In the genomic region with DNA sequence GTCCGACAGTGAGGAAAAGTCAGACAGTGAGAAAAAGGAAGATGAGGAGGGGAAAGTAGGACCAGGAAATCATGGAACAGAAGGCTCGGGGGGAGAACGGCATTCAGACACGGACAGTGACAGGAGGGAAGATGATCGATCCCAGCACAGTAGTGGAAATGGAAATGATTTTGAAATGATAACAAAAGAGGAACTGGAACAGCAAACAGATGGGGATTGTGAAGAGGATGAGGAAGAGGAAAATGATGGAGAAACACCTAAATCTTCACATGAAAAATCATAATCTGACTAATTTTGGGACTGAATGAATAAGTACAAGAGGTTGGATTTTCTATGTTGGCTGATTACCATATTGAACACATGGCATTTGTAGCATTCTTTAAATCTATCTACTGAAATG, we compare ENCODE assay signal across 1 cellular context.
TF ChIP-seq lines count a peak whose summit lies in the region.

No MANE protein-coding gene starts in this region.

TF ChIP-seq in HCT116, 20 proteins besides CTCF, POLR2A, EP300 and RAD21 (continued from another document):
- no peak for TF ChIP-seq CEBPB (IDR thresholded peaks at IDR 0.05; ENCODE audit: low read depth)
- TF ChIP-seq EZH2 (IDR thresholded peaks at IDR 0.05), result no peak
- no peak for TF ChIP-seq POLR2AphosphoS5 (IDR thresholded peaks at IDR 0.05; ENCODE audit: low read depth, low read length)
- no peak for TF ChIP-seq JUND (IDR thresholded peaks at IDR 0.05)
- no peak for TF ChIP-seq TCF7L2 (IDR thresholded peaks at IDR 0.05; ENCODE audit: borderline replicate concordance, extremely low read depth, insufficient read depth, insufficient read length)
- TF ChIP-seq SRF (IDR thresholded peaks at IDR 0.05; ENCODE audit: low read depth), result no peak
- TF ChIP-seq, protein P1, sequence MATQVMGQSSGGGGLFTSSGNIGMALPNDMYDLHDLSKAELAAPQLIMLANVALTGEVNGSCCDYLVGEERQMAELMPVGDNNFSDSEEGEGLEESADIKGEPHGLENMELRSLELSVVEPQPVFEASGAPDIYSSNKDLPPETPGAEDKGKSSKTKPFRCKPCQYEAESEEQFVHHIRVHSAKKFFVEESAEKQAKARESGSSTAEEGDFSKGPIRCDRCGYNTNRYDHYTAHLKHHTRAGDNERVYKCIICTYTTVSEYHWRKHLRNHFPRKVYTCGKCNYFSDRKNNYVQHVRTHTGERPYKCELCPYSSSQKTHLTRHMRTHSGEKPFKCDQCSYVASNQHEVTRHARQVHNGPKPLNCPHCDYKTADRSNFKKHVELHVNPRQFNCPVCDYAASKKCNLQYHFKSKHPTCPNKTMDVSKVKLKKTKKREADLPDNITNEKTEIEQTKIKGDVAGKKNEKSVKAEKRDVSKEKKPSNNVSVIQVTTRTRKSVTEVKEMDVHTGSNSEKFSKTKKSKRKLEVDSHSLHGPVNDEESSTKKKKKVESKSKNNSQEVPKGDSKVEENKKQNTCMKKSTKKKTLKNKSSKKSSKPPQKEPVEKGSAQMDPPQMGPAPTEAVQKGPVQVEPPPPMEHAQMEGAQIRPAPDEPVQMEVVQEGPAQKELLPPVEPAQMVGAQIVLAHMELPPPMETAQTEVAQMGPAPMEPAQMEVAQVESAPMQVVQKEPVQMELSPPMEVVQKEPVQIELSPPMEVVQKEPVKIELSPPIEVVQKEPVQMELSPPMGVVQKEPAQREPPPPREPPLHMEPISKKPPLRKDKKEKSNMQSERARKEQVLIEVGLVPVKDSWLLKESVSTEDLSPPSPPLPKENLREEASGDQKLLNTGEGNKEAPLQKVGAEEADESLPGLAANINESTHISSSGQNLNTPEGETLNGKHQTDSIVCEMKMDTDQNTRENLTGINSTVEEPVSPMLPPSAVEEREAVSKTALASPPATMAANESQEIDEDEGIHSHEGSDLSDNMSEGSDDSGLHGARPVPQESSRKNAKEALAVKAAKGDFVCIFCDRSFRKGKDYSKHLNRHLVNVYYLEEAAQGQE (IDR thresholded peaks at IDR 0.05; ENCODE audit: low read depth), result no peak
- TF ChIP-seq FOSL1 (IDR thresholded peaks at IDR 0.05; ENCODE audit: low read depth), result no peak
- TF ChIP-seq, protein P2, sequence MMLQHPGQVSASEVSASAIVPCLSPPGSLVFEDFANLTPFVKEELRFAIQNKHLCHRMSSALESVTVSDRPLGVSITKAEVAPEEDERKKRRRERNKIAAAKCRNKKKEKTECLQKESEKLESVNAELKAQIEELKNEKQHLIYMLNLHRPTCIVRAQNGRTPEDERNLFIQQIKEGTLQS (IDR thresholded peaks at IDR 0.05), result no peak
- TF ChIP-seq ZBTB33 (IDR thresholded peaks at IDR 0.05; ENCODE audit: extremely low read depth, insufficient replicate concordance, low read length), result no peak
- no peak for TF ChIP-seq EZH2phosphoT487 (IDR thresholded peaks at IDR 0.05; ENCODE audit: borderline replicate concordance)
- no peak for TF ChIP-seq CBX3 (IDR thresholded peaks at IDR 0.05; ENCODE audit: low read depth)
